8 cellular contexts compared by ENCODE assay signal in the genomic region with DNA sequence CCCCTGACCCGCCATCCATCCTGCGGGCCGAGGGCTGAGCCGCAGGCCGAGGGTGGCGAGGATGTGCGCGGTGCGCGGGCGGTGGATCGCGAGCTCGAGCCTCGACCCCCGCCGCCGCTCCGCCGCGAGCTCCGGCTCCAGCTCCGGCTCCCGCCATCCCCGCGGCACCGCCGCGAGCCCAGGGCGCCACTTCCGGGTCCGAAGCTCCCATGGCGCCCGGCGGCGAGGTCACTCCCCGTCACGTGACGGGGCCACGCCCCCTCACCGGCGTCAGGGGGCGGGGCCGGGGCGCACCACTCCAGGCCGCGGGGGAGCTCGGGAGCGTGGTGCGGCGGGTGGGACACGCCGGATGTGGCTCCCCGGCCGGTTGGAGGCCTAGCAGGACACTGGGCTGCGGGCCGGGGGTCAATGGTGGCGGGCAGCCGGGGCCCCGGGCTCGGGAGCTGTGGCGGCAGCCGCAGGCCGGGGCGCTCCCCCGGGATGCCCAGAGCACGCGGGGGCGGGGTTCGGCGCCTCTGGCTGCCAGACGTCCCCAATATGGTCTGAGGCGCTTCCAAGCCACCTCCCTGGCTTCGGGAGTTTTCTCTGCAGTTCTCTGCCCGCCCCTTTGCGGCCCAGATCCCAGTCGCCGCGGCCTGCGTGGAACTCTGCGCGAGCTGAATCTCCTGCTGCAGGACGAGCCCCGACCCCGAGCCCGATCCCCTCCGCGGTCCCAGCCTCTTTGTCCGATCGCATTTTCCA. TPM values are rescaled to one million over a fixed set of nuclear protein-coding genes. Genes with fewer than 3 reads are reported as not detected.
A peak's percentile ranks its signal among the peaks of the same experiment; 100 is the strongest.
DNase-seq lines count a peak whose midpoint lies in the region; ATAC-seq, FAIRE-seq and TF ChIP-seq lines count a peak whose summit lies in the region.

MTCH1 (minus strand) TSS at position 234 of the 741 bp plus-strand sequence; CDS start at position 211, 23 bp downstream.

- peak within 1 kb of the TSS; percentile 80 for H3K9ac ChIP-seq in HepG2 (ENCODE audit: insufficient read depth, low read depth, low read length)

- in situ Hi-C loops in HepG2 (cut with HindIII; ENCODE audit: extremely low pct_ligation_motif_present, low pct_unique_long_range_greater_than_20kb): no loop called here

- no peak for TF ChIP-seq CTCF in BJ (IDR thresholded peaks at IDR 0.05; ENCODE audit: insufficient read depth, low read depth, low read length)
- TF ChIP-seq CTCF in HepG2 (CRISPR knock-in tag; IDR thresholded peaks at IDR 0.05): no peak

- H3K9me3 ChIP-seq in HepG2 (ENCODE audit: low read length): no peaks in the 10 kb centered on the region

- POLR2A ChIA-PET in BJ (lab: Charles Lee): interaction anchor here (0.6 to 0.7 kb wide), 2 partner anchors 47 to 111 kb away, joined by 3 read pairs; partner anchors contain the start of gene PPIL1
- POLR2A ChIA-PET in HepG2 (lab: Yijun Ruan, JAX): interaction anchor here (0.5 to 2.2 kb wide), 26 partner anchors 8 to 832 kb away, joined by 3 to 17 read pairs (median 4); partner anchors contain the start of genes PIM1, PPIL1 and SRSF3

- H3K4me3 ChIP-seq in BJ (ENCODE audit: low read depth, low read length) (peak within 1 kb of the TSS; percentile 100), HepG2 (replicated peaks in 1 of 3; ENCODE audit: insufficient read depth in 1 of 3, low read depth in 2 of 3, low read length in 3 of 3) (peak within 1 kb of the TSS; percentile 71 to 99 (median 91))

- H3K4me2 ChIP-seq in HepG2 (ENCODE audit: low read depth, low read length): peak within 1 kb of the TSS; percentile 95

- FAIRE-seq in GM19239 (lab: Jason Lieb, UNC) (peak; percentile 57), HepG2 (lab: Jason Lieb, UNC) (peak; percentile 56)

- peak; percentile 92 to 94 for TF ChIP-seq POLR2A in HepG2 (IDR thresholded peaks at IDR 0.05; ENCODE audit: insufficient read depth in 1 of 2, low read depth in 2 of 2, low read length in 2 of 2)

- H2AFZ ChIP-seq in HepG2 (ENCODE audit: low read length): peak within 1 kb of the TSS; percentile 36

- intact Hi-C loops in HepG2 (cut with micrococcal nuclease; ENCODE audit: unreplicated experiment): loop anchor here (1.0 kb wide), 1 partner anchor 101 kb away; the partner anchor contains the start of gene C6orf89

- DNase-seq in BJ (ENCODE audit: low read depth) (peak; percentile 10), GM19239 (ENCODE audit: insufficient read length, low spot score) (peak; percentile 94), NCI-H526 treated with DMSO at 0.1 percent for 48 hours (lab: John Stamatoyannopoulos, UW) (peak; percentile 83), cortex of kidney (lab: John Stamatoyannopoulos, UW) (peak; percentile 78), HepG2 (ENCODE audit: low spot score) (peak; percentile 81)
- peak; percentile 82 for DNase-seq in activated CD4-positive, alpha-beta T cell treated with anti-CD3 and anti-CD28 coated beads, Interleukin-2, amount 50 U/mL, for 1 hour
- peak; percentile 85 to 89 for DNase-seq in stimulated activated CD4-positive, alpha-beta T cell treated with anti-CD3 and anti-CD28 coated beads, Interleukin-2, amount 100 ng/mL, for 48 hours

- ATAC-seq in HG03442 (IDR thresholded peaks at IDR 0.05; ENCODE audit: unreplicated experiment) (peak; percentile 76), HepG2 (peak; percentile 92)

- H3K36me3 ChIP-seq in BJ (ENCODE audit: control insufficient read depth, insufficient read depth, low read length) (no peaks in the 10 kb centered on the region), HepG2 (replicated peaks in 1 of 2; ENCODE audit: control insufficient read depth in 1 of 2, insufficient read depth in 2 of 2, low read length in 2 of 2) (peaks cover 0 to 6% of the 10 kb centered on the region in 2 experiments; a peak in 2 of 5 replicates)

- H3K4me1 ChIP-seq in HepG2 (ENCODE audit: insufficient read depth, low read length): peaks cover 30% of the 10 kb centered on the region

- H4K20me1 ChIP-seq in HepG2 (ENCODE audit: insufficient read depth, low read length): peaks cover 6% of the 10 kb centered on the region

- peaks cover 49% of the 10 kb centered on the region for H3K79me2 ChIP-seq in HepG2 (ENCODE audit: insufficient read depth, low read length)

- under 1% methylated on average over 44 of the region's 90 CpGs for WGBS in HepG2 (ENCODE audit: low lambda C conversion rate)

- CTCF ChIA-PET in BJ (lab: Yijun Ruan, JAX): interaction anchor here (0.6 to 3.5 kb wide), 9 partner anchors 9 to 220 kb away, joined by 3 to 26 read pairs (median 3); partner anchors contain the start of gene C6orf89
- CTCF ChIA-PET in HepG2 (lab: Yijun Ruan, JAX; ENCODE audit: low intra/inter-chr PET ratio, low total read pairs): interaction anchor here (1.2 kb wide), 1 partner anchor 32 kb away, joined by 4 read pairs; no protein-coding TSS in a partner anchor

- H3K27ac ChIP-seq in HepG2 (ENCODE audit: extremely low read length, insufficient read depth, low read length): peak within 1 kb of the TSS; percentile 74

- BruUV-seq in HepG2 (replicated peaks; lab: Mats Ljungman, UMichigan): TSS peak; percentile 83

- TF ChIP-seq EP300 in HepG2 (IDR thresholded peaks at IDR 0.05; ENCODE audit: low read depth in 2 of 2, low read length in 2 of 2) (peak in 1 of 2 experiments; percentile 35; a peak in 2 of 4 replicates), HepG2 (CRISPR knock-in tag; IDR thresholded peaks at IDR 0.05; ENCODE audit: borderline replicate concordance) (peak; percentile 25; the same call in 1 of the 2 replicates)

- TF ChIP-seq RAD21 in HepG2 (CRISPR knock-in tag; IDR thresholded peaks at IDR 0.05): peak; percentile 69; the same call in 1 of the 2 replicates

- peaks cover 2% of the 10 kb centered on the region; the same call in 1 of the 2 replicates for H3K27me3 ChIP-seq in BJ (ENCODE audit: control insufficient read depth, insufficient read depth, low read length)
- H3K27me3 ChIP-seq in HepG2 (ENCODE audit: control insufficient read depth in 1 of 2, insufficient read depth in 2 of 2, low read length in 2 of 2): peaks cover 2 to 16% of the 10 kb centered on the region in 2 experiments; a peak in 3 of 5 replicates

TF ChIP-seq in HepG2, 621 proteins besides CTCF, POLR2A, EP300 and RAD21 (continues in another document):
- TF ChIP-seq ZKSCAN8 (CRISPR knock-in tag; IDR thresholded peaks at IDR 0.05; ENCODE audit: borderline replicate concordance) (peak; percentile 62; the same call in 1 of the 2 replicates), CEBPG (CRISPR knock-in tag; IDR thresholded peaks at IDR 0.05) (no peak; the same call in 1 of the 2 replicates), AGO1 (IDR thresholded peaks at IDR 0.05; ENCODE audit: low read depth, low read length, poor library complexity, severe bottlenecking) (peak; percentile 54), SAFB2 (CRISPR knock-in tag; IDR thresholded peaks at IDR 0.05; ENCODE audit: borderline replicate concordance, low read depth) (peak; percentile 72), CCDC6 (CRISPR knock-in tag; IDR thresholded peaks at IDR 0.05) (no peak; the same call in 1 of the 2 replicates), ZNF615 (CRISPR knock-in tag; IDR thresholded peaks at IDR 0.05; ENCODE audit: borderline replicate concordance) (no peak), KLF6 (CRISPR knock-in tag; IDR thresholded peaks at IDR 0.05) (peak; percentile 90), ZNF552 (CRISPR knock-in tag; IDR thresholded peaks at IDR 0.05; ENCODE audit: borderline replicate concordance) (peak; percentile 16; the same call in 1 of the 2 replicates), ZNF605 (CRISPR knock-in tag; IDR thresholded peaks at IDR 0.05) (no peak; the same call in 1 of the 2 replicates), XBP1 (CRISPR knock-in tag; IDR thresholded peaks at IDR 0.05) (no peak)
- TF ChIP-seq, protein P1, sequence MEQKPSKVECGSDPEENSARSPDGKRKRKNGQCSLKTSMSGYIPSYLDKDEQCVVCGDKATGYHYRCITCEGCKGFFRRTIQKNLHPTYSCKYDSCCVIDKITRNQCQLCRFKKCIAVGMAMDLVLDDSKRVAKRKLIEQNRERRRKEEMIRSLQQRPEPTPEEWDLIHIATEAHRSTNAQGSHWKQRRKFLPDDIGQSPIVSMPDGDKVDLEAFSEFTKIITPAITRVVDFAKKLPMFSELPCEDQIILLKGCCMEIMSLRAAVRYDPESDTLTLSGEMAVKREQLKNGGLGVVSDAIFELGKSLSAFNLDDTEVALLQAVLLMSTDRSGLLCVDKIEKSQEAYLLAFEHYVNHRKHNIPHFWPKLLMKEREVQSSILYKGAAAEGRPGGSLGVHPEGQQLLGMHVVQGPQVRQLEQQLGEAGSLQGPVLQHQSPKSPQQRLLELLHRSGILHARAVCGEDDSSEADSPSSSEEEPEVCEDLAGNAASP (CRISPR knock-in tag; IDR thresholded peaks at IDR 0.05; ENCODE audit: borderline replicate concordance): peak; percentile 16; the same call in 1 of the 2 replicates

RNA-seq across cellular contexts. Expression of gene MTCH1, which starts in this region (rescaled TPM):
- 123 and 207 TPM in 2 replicates for polyA plus RNA-seq in BJ (2011; rRNA removed)
- 103 and 111 TPM in 2 replicates for polyA minus RNA-seq in BJ (2011; rRNA and poly(A)+ RNA removed)
- 115 and 144 TPM in 2 replicates for total RNA-seq in HepG2 (2016; rRNA removed; fragmentation: Illumina TruSeq; extraction: Trizol)
- total RNA-seq in HepG2 (2016; cell fraction: cytosol; rRNA removed; fragmentation: Illumina TruSeq; extraction: Trizol; ENCODE audit: low read depth): 53.5 and 64.3 TPM in 2 replicates
- 99.7 and 146 TPM in 2 replicates for total RNA-seq in HepG2 (2016; cell fraction: insoluble cytoplasmic fraction; rRNA removed; fragmentation: Illumina TruSeq; extraction: Trizol)
- total RNA-seq in HepG2 (2016; cell fraction: membrane; rRNA removed; fragmentation: Illumina TruSeq; extraction: Trizol): 112 and 127 TPM in 2 replicates
- 129 and 139 TPM in 2 replicates for total RNA-seq in HepG2 (2016; cell fraction: nucleus; rRNA removed; fragmentation: Illumina TruSeq; extraction: Trizol)
- polyA plus RNA-seq in HepG2 (2011; rRNA removed): 86.2 and 96.1 TPM in 2 replicates
- polyA plus RNA-seq in HepG2 (2011; cell fraction: cytosol; rRNA removed): 84.5 and 90.6 TPM in 2 replicates
- polyA plus RNA-seq in HepG2 (2011; cell fraction: nucleus; rRNA removed): 168 and 184 TPM in 2 replicates
- 90.8 and 127 TPM in 2 replicates for polyA plus RNA-seq in HepG2 (2012)
- polyA plus RNA-seq in HepG2 (2016; cell fraction: cytosol; fragmentation: Illumina TruSeq; extraction: Trizol; ENCODE audit: low read depth): 50.6 and 64.6 TPM in 2 replicates
- 92.2 and 107 TPM in 2 replicates for polyA plus RNA-seq in HepG2 (2016; cell fraction: insoluble cytoplasmic fraction; fragmentation: Illumina TruSeq; extraction: Trizol; ENCODE audit: low read depth)
- polyA plus RNA-seq in HepG2 (2016; cell fraction: membrane; fragmentation: Illumina TruSeq; extraction: Trizol; ENCODE audit: low read depth): 86.2 and 95.7 TPM in 2 replicates
- polyA plus RNA-seq in HepG2 (2016; cell fraction: nucleus; fragmentation: Illumina TruSeq; extraction: Trizol; ENCODE audit: insufficient read depth, low read depth): 185 and 196 TPM in 2 replicates
- 134 and 163 TPM in 2 replicates for polyA minus RNA-seq in HepG2 (2011; rRNA and poly(A)+ RNA removed; ENCODE audit: low replicate concordance)
- polyA minus RNA-seq in HepG2 (2011; cell fraction: cytosol; rRNA and poly(A)+ RNA removed): 32.2 and 36.3 TPM in 2 replicates
- polyA minus RNA-seq in HepG2 (2011; cell fraction: nucleus; rRNA and poly(A)+ RNA removed): 109 and 138 TPM in 2 replicates

Comparison
In these comparisons a context has a peak if more than half of its experiments do, and no peak if none do; other contexts are left out.
1. Peak in every context shown above with its lines: DNase-seq, ATAC-seq, H3K4me3 ChIP-seq and H3K27ac ChIP-seq.
2. DNase-seq: peak in every context shown above with its lines; median percentile 94 in GM19239; 87 in stimulated activated CD4-positive, alpha-beta T cell treated with anti-CD3 and anti-CD28 coated beads, Interleukin-2, amount 100 ng/mL, for 48 hours; 83 in NCI-H526 treated with DMSO at 0.1 percent for 48 hours; 82 in activated CD4-positive, alpha-beta T cell treated with anti-CD3 and anti-CD28 coated beads, Interleukin-2, amount 50 U/mL, for 1 hour; 81 in HepG2; 78 in cortex of kidney; 10 in BJ.